In genomic region chr10:53808677-53809076, GRCh38 we compare ENCODE assay signal across 18 cellular contexts.
DNase-seq lines count a peak whose midpoint lies in the region; TF ChIP-seq lines count a peak whose summit lies in the region.
"Had no signal": no experiment of that assay in that cellular context is flagged by ENCODE, and none has a peak within 500 bp of the region (broad histone marks: within the 10 kb centered on the region; RNA-seq: fewer than 3 reads in every experiment).

No MANE protein-coding gene starts in this region.

- CTCF ChIA-PET in PC-9 (lab: Charles Lee) = no interaction called here

- H3K27me3 ChIP-seq in WERI-Rb-1 (ENCODE audit: insufficient read depth, low read depth, severe bottlenecking) (no peaks in the 10 kb centered on the region), PC-9 (ENCODE audit: insufficient read depth, low read depth) (no peaks in the 10 kb centered on the region)
- H3K27me3 ChIP-seq: adrenal gland, breast epithelium, right atrium auricular region had no signal

- H3K4me2 ChIP-seq in PC-9 = no peak overlapping the region

- H3K27ac ChIP-seq in WERI-Rb-1 (no peak overlapping the region), PC-9 (no peak overlapping the region)
- H3K27ac ChIP-seq: adrenal gland, breast epithelium, right atrium auricular region had no signal

- H3K36me3 ChIP-seq in WERI-Rb-1 = no peaks in the 10 kb centered on the region
- H3K36me3 ChIP-seq in PC-9 (ENCODE audit: low read depth) = no peaks in the 10 kb centered on the region
- H3K36me3 ChIP-seq: adrenal gland, breast epithelium, HAP-1, right atrium auricular region had no signal

- POLR2A ChIA-PET in PC-9 (lab: Charles Lee; ENCODE audit: unreplicated experiment) = no interaction called here

- TF ChIP-seq CTCF in WERI-Rb-1 (IDR thresholded peaks at IDR 0.05; ENCODE audit: low read depth, low read length) = peak; percentile 25; the same call in 1 of the 2 replicates
- TF ChIP-seq CTCF in PC-9 (conservative IDR thresholded peaks at IDR 0.05) = no peak

- H3K9me2 ChIP-seq in PC-9 (ENCODE audit: insufficient read depth) = no peaks in the 10 kb centered on the region

- peak; percentile 37 for DNase-seq in D341Med (ENCODE audit: low spot score)
- DNase-seq in WERI-Rb-1 = peak; percentile 13
- DNase-seq in iPS-NIHi7 (ENCODE audit: extremely low spot score) = peak; percentile 26
- DNase-seq in stimulated activated naive CD4-positive, alpha-beta T cell treated with Interleukin-2 at 50 U/mL for 16 hours (lab: John Stamatoyannopoulos, UW) = no peak
- DNase-seq in PC-9 = no peak
- DNase-seq in NCI-H1436 treated with DMSO at 0.1 percent for 48 hours (lab: John Stamatoyannopoulos, UW) = no peak
- no peak for DNase-seq in stimulated activated CD4-positive, alpha-beta T cell treated with anti-CD3 and anti-CD28 coated beads, Interleukin-15, amount 100 ng/mL, for 24 hours
- DNase-seq: activated B cell treated with CpG ODN at 0.5 μM for 24 hours; activated CD4-positive, alpha-beta T cell treated with anti-CD3 and anti-CD28 coated beads, Interleukin-2, amount 50 U/mL, for 48 hours; activated gamma-delta T cell treated with Interleukin-2 at 50 U/mL for 16 hours; activated T-cell treated with anti-CD3 and anti-CD28 coated beads for 4 hours; adrenal gland; NCI-H524 treated with DMSO at 0.1 percent for 48 hours; SHP77 had no signal

- intact Hi-C loops in PC-9 (cut with micrococcal nuclease; ENCODE audit: unreplicated experiment) = no loop called here

- H3K4me1 ChIP-seq in PC-9 (replicated peaks; ENCODE audit: insufficient read depth) = no peaks in the 10 kb centered on the region
- H3K4me1 ChIP-seq: adrenal gland, breast epithelium, HAP-1, right atrium auricular region had no signal

- TF ChIP-seq EP300 in Ishikawa (IDR thresholded peaks at IDR 0.05; ENCODE audit: borderline replicate concordance) = no peak

- TF ChIP-seq RAD21 in Ishikawa (IDR thresholded peaks at IDR 0.05; ENCODE audit: low read depth) = peak; percentile 40

- H3K9me3 ChIP-seq in WERI-Rb-1 (ENCODE audit: severe bottlenecking) = no peaks in the 10 kb centered on the region
- H3K9me3 ChIP-seq in PC-9 (ENCODE audit: insufficient read depth, low read depth) = no peaks in the 10 kb centered on the region
- H3K9me3 ChIP-seq: adrenal gland, breast epithelium, HAP-1, right atrium auricular region had no signal

- no peaks in the 10 kb centered on the region for H4K20me1 ChIP-seq in PC-9 (ENCODE audit: insufficient read depth)

- no peaks in the 10 kb centered on the region for H3F3A ChIP-seq in PC-9 (ENCODE audit: insufficient read depth, low read depth)

- BruUV-seq in PC-9 (replicated peaks; lab: Mats Ljungman, UMichigan) = no TSS peak

- H3K79me2 ChIP-seq in PC-9 (ENCODE audit: low read depth) = no peaks in the 10 kb centered on the region

- H3K4me3 ChIP-seq in WERI-Rb-1 (ENCODE audit: low read depth, low read length) = no peak overlapping the region
- H3K4me3 ChIP-seq in PC-9 = no peak overlapping the region
- H3K4me3 ChIP-seq: adrenal gland, breast epithelium, HAP-1, right atrium auricular region had no signal

- H2AFZ ChIP-seq in PC-9 = no peak overlapping the region; the same call in 1 of the 2 replicates

TF ChIP-seq in Ishikawa, 13 proteins besides CTCF, POLR2A, EP300 and RAD21:
- no peak for TF ChIP-seq CREB1 (IDR thresholded peaks at IDR 0.05; ENCODE audit: low read depth)
- TF ChIP-seq TEAD4 (IDR thresholded peaks at IDR 0.05) = no peak
- TF ChIP-seq EGR1 (IDR thresholded peaks at IDR 0.05) = no peak
- no peak for TF ChIP-seq TCF12 (IDR thresholded peaks at IDR 0.05; ENCODE audit: low read depth)

Comparison
In these comparisons a context has a peak if more than half of its experiments do, and no peak if none do; other contexts are left out.
1. DNase-seq: peak in D341Med (single experiment), WERI-Rb-1 (single experiment) and iPS-NIHi7 (single experiment); none in stimulated activated naive CD4-positive, alpha-beta T cell treated with Interleukin-2 at 50 U/mL for 16 hours (single experiment), PC-9 (0 of 2), NCI-H1436 treated with DMSO at 0.1 percent for 48 hours (single experiment) and stimulated activated CD4-positive, alpha-beta T cell treated with anti-CD3 and anti-CD28 coated beads, Interleukin-15, amount 100 ng/mL, for 24 hours (single experiment).